16 cellular contexts compared by ENCODE assay signal in the genomic region with DNA sequence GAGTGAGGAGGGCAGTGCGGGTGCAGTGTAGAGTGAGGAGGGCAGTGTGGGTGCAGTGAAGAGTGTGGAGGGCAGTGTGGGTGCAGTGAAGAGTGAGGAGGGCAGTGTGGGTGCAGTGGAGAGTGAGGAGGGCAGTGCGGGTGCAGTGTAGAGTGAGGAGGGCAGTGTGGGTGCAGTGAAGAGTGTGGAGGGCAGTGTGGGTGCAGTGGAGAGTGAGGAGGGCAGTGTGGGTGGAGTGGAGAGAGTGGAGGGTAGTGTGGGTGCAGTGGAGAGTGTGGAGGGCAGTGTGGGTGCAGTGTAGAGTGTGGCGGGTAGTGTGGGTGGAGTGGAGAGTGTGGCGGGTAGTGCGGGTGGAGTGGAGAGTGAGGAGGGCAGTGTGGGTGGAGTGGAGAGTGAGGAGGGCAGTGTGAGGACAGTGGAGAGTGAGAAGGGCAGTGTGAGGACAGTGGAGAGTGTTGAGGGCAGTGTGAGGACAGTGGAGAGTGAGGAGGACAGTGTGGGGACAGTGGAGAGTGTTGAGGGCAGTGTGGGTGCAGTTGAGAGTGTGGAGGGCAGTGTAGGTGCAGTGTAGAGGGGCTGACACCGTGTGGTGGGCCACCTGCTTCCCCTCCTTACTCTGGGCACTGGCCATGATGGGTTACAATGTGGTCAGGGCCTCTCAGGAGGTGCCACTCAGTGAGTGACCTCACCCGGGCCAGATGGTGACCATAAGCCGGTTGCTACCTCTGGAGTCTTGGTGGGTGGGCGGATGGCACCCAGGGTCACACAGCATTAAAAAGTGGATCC. TPM values are rescaled to one million over a fixed set of nuclear protein-coding genes. Genes with fewer than 3 reads are reported as not detected.
DNase-seq lines count a peak whose midpoint lies in the region; ATAC-seq and TF ChIP-seq lines count a peak whose summit lies in the region.
"Had no signal": no experiment of that assay in that cellular context is flagged by ENCODE, and none has a peak within 500 bp of the region (broad histone marks: within the 10 kb centered on the region; RNA-seq: fewer than 3 reads in every experiment).

No MANE protein-coding gene starts in this region.

- DNase-seq in CD8-positive, alpha-beta T cell = no peak
- no peak for DNase-seq in activated T-helper 1 cell treated with anti-CD3 and anti-CD28 coated beads, Interleukin-12 subunit alpha, Interleukin-12 subunit beta, Interleukin-2, Interleukin-4 antibody, amounts not matched to agents 30 ng/mL and 10 ng/mL and 1 ng/mL, durations not matched to agents 14 hours and 24 hours and 36 hours (ENCODE audit: low spot score)
- DNase-seq in MG63 (no peak), NCI-H2029 treated with DMSO at 0.1 percent for 48 hours (lab: John Stamatoyannopoulos, UW) (no peak)
- DNase-seq: colonic mucosa; H7; islet precursor cell; mesenchymal stem cell; NCI-H1105 treated with DMSO at 0.1 percent for 48 hours; NCI-H226; stimulated activated CD4-positive, alpha-beta T cell treated with anti-CD3 and anti-CD28 coated beads, Interleukin-4, amount 100 ng/mL, for 4 hours; upper lobe of right lung had no signal

- TF ChIP-seq CTCF in CD8-positive, alpha-beta T cell (IDR thresholded peaks at IDR 0.05) = no peak

- H3K9me3 ChIP-seq in BLaER1 (0 out of 2 replicates have a peak, but pooled peaks cover 4% of the 10 kb centered on the region), muscle layer of duodenum (ENCODE audit: control insufficient read depth in 1 of 2, low read length in 2 of 2) (no peaks in the 10 kb centered on the region), MG63 (no peaks in the 10 kb centered on the region)
- H3K9me3 ChIP-seq in CD8-positive, alpha-beta T cell (ENCODE audit: low read length) = no peaks in the 10 kb centered on the region
- H3K9me3 ChIP-seq: ascending aorta, colonic mucosa, upper lobe of right lung had no signal

- peaks cover 80% of the 10 kb centered on the region for H4K20me1 ChIP-seq in BLaER1

- peaks cover 92% of the 10 kb centered on the region for H3K4me1 Mint-ChIP-seq in CD8-positive, alpha-beta T cell (ENCODE audit: low read depth)
- H3K4me1 Mint-ChIP-seq in activated T-helper 1 cell treated with anti-CD3 and anti-CD28 coated beads, Interleukin-12 subunit alpha, Interleukin-12 subunit beta, Interleukin-2, Interleukin-4 antibody, amounts not matched to agents 30 ng/mL and 10 ng/mL and 1 ng/mL, durations not matched to agents 14 hours and 24 hours and 36 hours (ENCODE audit: low read depth) = peaks cover 96% of the 10 kb centered on the region

- H3K36me3 ChIP-seq in BLaER1 (0 out of 2 replicates have a peak, but pooled peaks cover 7% of the 10 kb centered on the region), muscle layer of duodenum (ENCODE audit: control insufficient read depth in 1 of 2, insufficient read depth in 2 of 2, low read length in 2 of 2) (no peaks in the 10 kb centered on the region), MG63 (no peaks in the 10 kb centered on the region)
- H3K36me3 ChIP-seq in CD8-positive, alpha-beta T cell (ENCODE audit: insufficient read depth, low read length) = no peaks in the 10 kb centered on the region
- H3K36me3 ChIP-seq: ascending aorta, colonic mucosa, upper lobe of right lung had no signal

- H3K4me3 ChIP-seq in BLaER1 = no peak overlapping the region
- peak overlapping the region; percentile 20 for H3K4me3 ChIP-seq in CD8-positive, alpha-beta T cell (ENCODE audit: low read depth, low read length)
- no peak overlapping the region for H3K4me3 ChIP-seq in muscle layer of duodenum (ENCODE audit: low read depth in 1 of 2, low read length in 2 of 2)
- H3K4me3 ChIP-seq in MG63 = no peak overlapping the region
- H3K4me3 ChIP-seq: ascending aorta, colonic mucosa, upper lobe of right lung had no signal

- H3K4me1 ChIP-seq in BLaER1 = peaks cover 68% of the 10 kb centered on the region
- H3K4me1 ChIP-seq in CD8-positive, alpha-beta T cell (ENCODE audit: insufficient read depth, low read length) = peaks cover 96% of the 10 kb centered on the region
- peaks cover 12 to 63% of the 10 kb centered on the region in 2 donors for H3K4me1 ChIP-seq in muscle layer of duodenum (ENCODE audit: control insufficient read depth in 1 of 2, insufficient read depth in 2 of 2, low read length in 2 of 2)

- intact Hi-C loops in CD8-positive, alpha-beta T cell (cut with DNase I, micrococcal nuclease) = no loop called here
- intact Hi-C loops in activated T-helper 1 cell treated with anti-CD3 and anti-CD28 coated beads, Interleukin-12 subunit alpha, Interleukin-12 subunit beta, Interleukin-2, Interleukin-4 antibody, amounts not matched to agents 30 ng/mL and 10 ng/mL and 1 ng/mL, durations not matched to agents 14 hours and 24 hours and 36 hours (cut with micrococcal nuclease) = no loop called here

- peaks cover 29% of the 10 kb centered on the region for H3K36me3 Mint-ChIP-seq in CD8-positive, alpha-beta T cell
- H3K36me3 Mint-ChIP-seq in activated T-helper 1 cell treated with anti-CD3 and anti-CD28 coated beads, Interleukin-12 subunit alpha, Interleukin-12 subunit beta, Interleukin-2, Interleukin-4 antibody, amounts not matched to agents 30 ng/mL and 10 ng/mL and 1 ng/mL, durations not matched to agents 14 hours and 24 hours and 36 hours (ENCODE audit: low read depth) = peaks cover 29% of the 10 kb centered on the region

- H3K4me2 ChIP-seq in BLaER1 = peak overlapping the region; percentile 62

- H3K27ac Mint-ChIP-seq in CD8-positive, alpha-beta T cell = peak overlapping the region; percentile 90
- peak overlapping the region; percentile 95 for H3K27ac Mint-ChIP-seq in activated T-helper 1 cell treated with anti-CD3 and anti-CD28 coated beads, Interleukin-12 subunit alpha, Interleukin-12 subunit beta, Interleukin-2, Interleukin-4 antibody, amounts not matched to agents 30 ng/mL and 10 ng/mL and 1 ng/mL, durations not matched to agents 14 hours and 24 hours and 36 hours

- POLR2A ChIA-PET in CD8-positive, alpha-beta T cell (lab: Charles Lee) = interaction anchor here (1.5 to 7.1 kb wide), 2 partner anchors 8 to 23 kb away, joined by 6 to 52 read pairs; no protein-coding TSS in a partner anchor

- H3K27ac ChIP-seq in BLaER1 = no peak overlapping the region
- peak overlapping the region; percentile 0 for H3K27ac ChIP-seq in CD8-positive, alpha-beta T cell (ENCODE audit: low read depth, low read length)
- H3K27ac ChIP-seq in muscle layer of duodenum (ENCODE audit: low read length) = peak overlapping the region; percentile 53
- H3K27ac ChIP-seq: ascending aorta, colonic mucosa had no signal

- no peaks in the 10 kb centered on the region for H3K27me3 Mint-ChIP-seq in CD8-positive, alpha-beta T cell (ENCODE audit: low read depth)
- H3K27me3 Mint-ChIP-seq in activated T-helper 1 cell treated with anti-CD3 and anti-CD28 coated beads, Interleukin-12 subunit alpha, Interleukin-12 subunit beta, Interleukin-2, Interleukin-4 antibody, amounts not matched to agents 30 ng/mL and 10 ng/mL and 1 ng/mL, durations not matched to agents 14 hours and 24 hours and 36 hours (ENCODE audit: insufficient read depth) = no peaks in the 10 kb centered on the region

- no peaks in the 10 kb centered on the region for H3K9me3 Mint-ChIP-seq in CD8-positive, alpha-beta T cell
- H3K9me3 Mint-ChIP-seq in activated T-helper 1 cell treated with anti-CD3 and anti-CD28 coated beads, Interleukin-12 subunit alpha, Interleukin-12 subunit beta, Interleukin-2, Interleukin-4 antibody, amounts not matched to agents 30 ng/mL and 10 ng/mL and 1 ng/mL, durations not matched to agents 14 hours and 24 hours and 36 hours = no peaks in the 10 kb centered on the region

- no peaks in the 10 kb centered on the region for H3K27me3 ChIP-seq in BLaER1
- H3K27me3 ChIP-seq in CD8-positive, alpha-beta T cell (ENCODE audit: insufficient read depth, low read length) = no peaks in the 10 kb centered on the region
- no peaks in the 10 kb centered on the region for H3K27me3 ChIP-seq in muscle layer of duodenum (ENCODE audit: low read depth, low read length)
- no peaks in the 10 kb centered on the region for H3K27me3 ChIP-seq in MG63
- H3K27me3 ChIP-seq: ascending aorta, colonic mucosa, upper lobe of right lung had no signal

- peak overlapping the region; percentile 75 for H3K4me3 Mint-ChIP-seq in CD8-positive, alpha-beta T cell
- peak overlapping the region; percentile 79 for H3K4me3 Mint-ChIP-seq in activated T-helper 1 cell treated with anti-CD3 and anti-CD28 coated beads, Interleukin-12 subunit alpha, Interleukin-12 subunit beta, Interleukin-2, Interleukin-4 antibody, amounts not matched to agents 30 ng/mL and 10 ng/mL and 1 ng/mL, durations not matched to agents 14 hours and 24 hours and 36 hours

- CTCF ChIA-PET in CD8-positive, alpha-beta T cell (lab: Charles Lee) = interaction anchor here (1.7 kb wide), 1 partner anchor 26 kb away, joined by 7 read pairs; no protein-coding TSS in a partner anchor

- no peak for ATAC-seq in CD8-positive, alpha-beta T cell
- ATAC-seq in HG03108 (IDR thresholded peaks at IDR 0.05; ENCODE audit: unreplicated experiment) = no peak
- ATAC-seq: upper lobe of right lung had no signal

- H3K9ac ChIP-seq in BLaER1 = no peak overlapping the region

RNA-seq across cellular contexts. Expression of a gene that starts 28.5 kb away (rescaled TPM):
- 10 to 100 TPM; 60.3 to 67.5 TPM for total RNA-seq in CD8-positive, alpha-beta T cell
- total RNA-seq in activated T-helper 1 cell treated with anti-CD3 and anti-CD28 coated beads, Interleukin-12 subunit alpha, Interleukin-12 subunit beta, Interleukin-2, Interleukin-4 antibody, amounts not matched to agents 30 ng/mL and 10 ng/mL and 1 ng/mL, durations not matched to agents 14 hours and 24 hours and 36 hours = 54.6 and 55.7 TPM in 2 replicates
- 8.4 and 12.6 TPM in 2 replicates for total RNA-seq in MG63 (2014; rRNA removed; shearing (Covaris generic); ENCODE audit: low replicate concordance)
